In the genomic region with DNA sequence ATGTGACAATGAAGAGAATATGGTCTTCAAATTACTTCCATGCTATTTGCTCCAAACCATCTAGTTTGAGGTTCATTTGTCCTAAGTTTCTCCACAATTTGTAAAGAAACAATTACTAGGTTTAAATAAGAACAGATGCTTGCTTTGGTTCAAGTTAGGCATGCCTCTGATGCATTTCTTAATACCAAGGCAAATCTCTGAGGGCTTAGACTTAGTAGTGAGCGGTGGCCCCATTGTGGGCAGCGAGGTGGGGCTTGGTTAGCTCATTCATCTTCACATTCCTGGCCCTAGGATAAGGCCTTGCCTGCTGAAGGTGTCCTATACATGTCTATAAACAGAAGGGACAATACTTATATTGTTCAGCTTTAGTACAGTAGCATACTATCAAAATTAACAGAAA, we compare ENCODE assay signal across 17 cellular contexts. TPM values are rescaled to one million over a fixed set of nuclear protein-coding genes. Genes with fewer than 3 reads are reported as not detected.
DNase-seq lines count a peak whose midpoint lies in the region; ATAC-seq and TF ChIP-seq lines count a peak whose summit lies in the region.
"Had no signal": no experiment of that assay in that cellular context is flagged by ENCODE, and none has a peak within 500 bp of the region (broad histone marks: within the 10 kb centered on the region; RNA-seq: fewer than 3 reads in every experiment).

No MANE protein-coding gene starts in this region.

- POLR2A ChIA-PET in CD4-positive, alpha-beta memory T cell (lab: Charles Lee; ENCODE audit: partially characterized antibody) = no interaction called here

- H3K27ac Mint-ChIP-seq in CD4-positive, alpha-beta memory T cell = no peak overlapping the region

- no peak overlapping the region for H3K4me2 ChIP-seq in mesenchymal stem cell (ENCODE audit: low read length, poor library complexity, severe bottlenecking)
- H3K4me2 ChIP-seq: BLaER1 treated with 17β-estradiol and CSF1 and Interleukin-3, amounts not matched to agents 10 nM and 100 nM; KMS-11 had no signal

- intact Hi-C loops in CD4-positive, alpha-beta memory T cell (cut with micrococcal nuclease) = no loop called here

- no peak overlapping the region for H3K23ac ChIP-seq in mesenchymal stem cell (ENCODE audit: low read length in 2 of 2)

- H3K9ac ChIP-seq in mesenchymal stem cell (ENCODE audit: low read length) = peak overlapping the region; percentile 11
- H3K9ac ChIP-seq: BLaER1 treated with 17β-estradiol and CSF1 and Interleukin-3, amounts not matched to agents 10 nM and 100 nM; KMS-11 had no signal

- H3K27me3 Mint-ChIP-seq in CD4-positive, alpha-beta memory T cell = no peaks in the 10 kb centered on the region

- H2BK5ac ChIP-seq in mesenchymal stem cell (ENCODE audit: low read depth, low read length, poor library complexity, severe bottlenecking) = peak overlapping the region; percentile 57

- H4K8ac ChIP-seq in mesenchymal stem cell (ENCODE audit: low read length) = no peak overlapping the region

- peaks cover 6% of the 10 kb centered on the region for H3K79me1 ChIP-seq in mesenchymal stem cell (replicated peaks; ENCODE audit: low read length, poor library complexity, severe bottlenecking)

- peaks cover 7 to 26% of the 10 kb centered on the region in 2 experiments for H3K36me3 ChIP-seq in mesenchymal stem cell (ENCODE audit: control insufficient read depth in 1 of 2, insufficient read depth in 2 of 2, low read depth in 1 of 2, low read length in 2 of 2)
- no peaks in the 10 kb centered on the region for H3K36me3 ChIP-seq in CD4-positive, alpha-beta memory T cell (ENCODE audit: insufficient read depth, low read length)

- no peaks in the 10 kb centered on the region for H3K9me3 ChIP-seq in mesenchymal stem cell (ENCODE audit: control insufficient read depth, low read length)
- no peaks in the 10 kb centered on the region for H3K9me3 ChIP-seq in CD4-positive, alpha-beta memory T cell (ENCODE audit: control insufficient read depth in 1 of 2, low read length in 2 of 2)
- H3K9me3 ChIP-seq: BLaER1 treated with 17β-estradiol and CSF1 and Interleukin-3, amounts not matched to agents 10 nM and 100 nM had no signal

- in situ Hi-C loops in GM13977 (cut with MboI; ENCODE audit: low pct_unique_long_range_greater_than_20kb, low sequenced_read_pairs, unreplicated experiment) = no loop called here

- H3K4me3 Mint-ChIP-seq in CD4-positive, alpha-beta memory T cell = no peak overlapping the region

- H3K4me3 ChIP-seq in coronary artery (no peak overlapping the region), mesenchymal stem cell (ENCODE audit: insufficient read depth in 1 of 2, low read depth in 1 of 2, low read length in 2 of 2) (no peak overlapping the region)
- H3K4me3 ChIP-seq in CD4-positive, alpha-beta memory T cell (ENCODE audit: low read length in 2 of 2) = no peak overlapping the region
- H3K4me3 ChIP-seq: BLaER1 treated with 17β-estradiol and CSF1 and Interleukin-3, amounts not matched to agents 10 nM and 100 nM had no signal

- TF ChIP-seq CTCF in coronary artery (IDR thresholded peaks at IDR 0.05) = no peak
- TF ChIP-seq CTCF in GM13977 (IDR thresholded peaks at IDR 0.05; ENCODE audit: extremely low read depth, insufficient read depth, missing control alignments) = no peak

- no peaks in the 10 kb centered on the region for H3K9me3 Mint-ChIP-seq in CD4-positive, alpha-beta memory T cell

- peak; percentile 24 for DNase-seq in EH (ENCODE audit: low read depth)
- DNase-seq in SW480 (ENCODE audit: low spot score) = peak; percentile 8
- peak; percentile 36 for DNase-seq in coronary artery (ENCODE audit: low spot score)
- no peak for DNase-seq in mesenchymal stem cell
- DNase-seq in GM13977 (ENCODE audit: low spot score) = no peak
- DNase-seq in CD4-positive, alpha-beta memory T cell = no peak
- DNase-seq: DND-41, GDM1, NCI-H1048, NCI-H146, NCI-H2081 treated with DMSO at 0.1 percent for 48 hours, NCI-H2227 treated with DMSO at 0.1 percent for 48 hours, NCI-H524 had no signal

- no peak overlapping the region for H2BK12ac ChIP-seq in mesenchymal stem cell (ENCODE audit: low read length in 2 of 2)

- H2BK120ac ChIP-seq in mesenchymal stem cell (ENCODE audit: low read depth, low read length) = no peak overlapping the region

- WGBS in mesenchymal stem cell = 88% methylated on average over 2 of the region's 2 CpGs

- H3K36me3 Mint-ChIP-seq in CD4-positive, alpha-beta memory T cell = peaks cover 11 to 20% of the 10 kb centered on the region in 2 donors

- ATAC-seq in HG02678 (IDR thresholded peaks at IDR 0.05; ENCODE audit: unreplicated experiment) = no peak
- ATAC-seq: Right ventricle myocardium inferior had no signal

- H4K91ac ChIP-seq in mesenchymal stem cell (ENCODE audit: low read length) = no peak overlapping the region

- CTCF ChIA-PET in CD4-positive, alpha-beta memory T cell (lab: Charles Lee; ENCODE audit: partially characterized antibody) = interaction anchor here (0.8 kb wide), 1 partner anchor 210 kb away, joined by 3 read pairs; no protein-coding TSS in a partner anchor

- H2AFZ ChIP-seq in mesenchymal stem cell (ENCODE audit: low read depth, low read length) = no peak overlapping the region

- H3K4me1 Mint-ChIP-seq in CD4-positive, alpha-beta memory T cell = no peaks in the 10 kb centered on the region

- H3K27me3 ChIP-seq in mesenchymal stem cell (ENCODE audit: control insufficient read depth in 1 of 2, insufficient read depth in 1 of 2, low read length in 2 of 2) = no peaks in the 10 kb centered on the region
- no peaks in the 10 kb centered on the region for H3K27me3 ChIP-seq in CD4-positive, alpha-beta memory T cell (ENCODE audit: insufficient read depth, low read length)
- H3K27me3 ChIP-seq: BLaER1 treated with 17β-estradiol and CSF1 and Interleukin-3, amounts not matched to agents 10 nM and 100 nM had no signal

- H3K4ac ChIP-seq in mesenchymal stem cell (ENCODE audit: low read depth in 1 of 2, low read length in 2 of 2) = no peak overlapping the region

- H3K27ac ChIP-seq in coronary artery = no peak overlapping the region
- H3K27ac ChIP-seq in mesenchymal stem cell (ENCODE audit: low read length, poor library complexity, severe bottlenecking) = no peak overlapping the region
- no peak overlapping the region for H3K27ac ChIP-seq in CD4-positive, alpha-beta memory T cell (ENCODE audit: low read depth, low read length)
- H3K27ac ChIP-seq: BLaER1 treated with 17β-estradiol and CSF1 and Interleukin-3, amounts not matched to agents 10 nM and 100 nM; KMS-11 had no signal

- H3K14ac ChIP-seq in mesenchymal stem cell (ENCODE audit: low read length in 2 of 2) = no peak overlapping the region

- no peak overlapping the region for H3K18ac ChIP-seq in mesenchymal stem cell (ENCODE audit: low read depth in 1 of 2, low read length in 2 of 2)

- peaks cover 4% of the 10 kb centered on the region for H3K4me1 ChIP-seq in mesenchymal stem cell (ENCODE audit: control insufficient read depth, insufficient read depth, low read depth, low read length)
- H3K4me1 ChIP-seq in CD4-positive, alpha-beta memory T cell (ENCODE audit: insufficient read depth, low read length) = no peaks in the 10 kb centered on the region

- H2BK15ac ChIP-seq in mesenchymal stem cell (ENCODE audit: low read depth, poor library complexity, severe bottlenecking) = no peak overlapping the region

- H2AK5ac ChIP-seq in mesenchymal stem cell (ENCODE audit: low read length, severe bottlenecking) = peak overlapping the region; percentile 38

RNA-seq across cellular contexts. Expression of gene RHEB, which starts 52.4 kb away (rescaled TPM):
- polyA plus RNA-seq in mesenchymal stem cell (2013, experiment 1 of 2) = 87.3 TPM
- 88.1 TPM for polyA plus RNA-seq in mesenchymal stem cell (2013, experiment 2 of 2)
- 10 to 100 TPM; 40.8 to 45.1 TPM for total RNA-seq in CD4-positive, alpha-beta memory T cell
- 10 to 100 TPM; 83.0 to 83.2 TPM for polyA plus RNA-seq in CD4-positive, alpha-beta memory T cell

Comparison
In these comparisons a context has a peak if more than half of its experiments do, and no peak if none do; other contexts are left out.
1. DNase-seq: peak in EH (single experiment), SW480 (single experiment) and coronary artery (single experiment); none in mesenchymal stem cell (single experiment), GM13977 (single experiment) and CD4-positive, alpha-beta memory T cell (0 of 5).